3 cellular contexts compared by ENCODE assay signal in genomic region chr6:105251689-105252088, GRCh38.
TF ChIP-seq lines count a peak whose summit lies in the region.

No MANE protein-coding gene starts in this region.

TF ChIP-seq in IMR-90, 13 proteins besides CTCF, POLR2A, EP300 and RAD21:
- TF ChIP-seq SMC3 (IDR thresholded peaks at IDR 0.05; ENCODE audit: low read depth, low read length) (no peak), CEBPB (IDR thresholded peaks at IDR 0.05; ENCODE audit: low read depth, low read length) (peak; percentile 65)

TF ChIP-seq in K562, 482 proteins besides CTCF, POLR2A, EP300 and RAD21:
- TF ChIP-seq BRD4 (IDR thresholded peaks at IDR 0.05) (no peak), SMARCA5 (IDR thresholded peaks at IDR 0.05) (no peak), CEBPB (tag; IDR thresholded peaks at IDR 0.05) (peak; percentile 57), ZNF407 (IDR thresholded peaks at IDR 0.05; ENCODE audit: low read depth) (no peak), CSDE1 (IDR thresholded peaks at IDR 0.05) (no peak), CEBPG (CRISPR knock-in tag; IDR thresholded peaks at IDR 0.05) (no peak), CEBPG (tag; conservative IDR thresholded peaks at IDR 0.05 in 1 of 2, IDR thresholded peaks at IDR 0.05 in 1 of 2) (peak; percentile 60 to 63; a peak in 1 of 4 replicates)

TF ChIP-seq in HepG2, 621 proteins besides CTCF, POLR2A, EP300 and RAD21:
- TF ChIP-seq ATF7-NPFF (CRISPR knock-in tag; IDR thresholded peaks at IDR 0.05; ENCODE audit: low read depth) (no peak), CEBPB (IDR thresholded peaks at IDR 0.05; ENCODE audit: borderline replicate concordance, low read depth, low read length) (peak; percentile 41; the same call in 1 of the 2 replicates)
